In the genomic region with DNA sequence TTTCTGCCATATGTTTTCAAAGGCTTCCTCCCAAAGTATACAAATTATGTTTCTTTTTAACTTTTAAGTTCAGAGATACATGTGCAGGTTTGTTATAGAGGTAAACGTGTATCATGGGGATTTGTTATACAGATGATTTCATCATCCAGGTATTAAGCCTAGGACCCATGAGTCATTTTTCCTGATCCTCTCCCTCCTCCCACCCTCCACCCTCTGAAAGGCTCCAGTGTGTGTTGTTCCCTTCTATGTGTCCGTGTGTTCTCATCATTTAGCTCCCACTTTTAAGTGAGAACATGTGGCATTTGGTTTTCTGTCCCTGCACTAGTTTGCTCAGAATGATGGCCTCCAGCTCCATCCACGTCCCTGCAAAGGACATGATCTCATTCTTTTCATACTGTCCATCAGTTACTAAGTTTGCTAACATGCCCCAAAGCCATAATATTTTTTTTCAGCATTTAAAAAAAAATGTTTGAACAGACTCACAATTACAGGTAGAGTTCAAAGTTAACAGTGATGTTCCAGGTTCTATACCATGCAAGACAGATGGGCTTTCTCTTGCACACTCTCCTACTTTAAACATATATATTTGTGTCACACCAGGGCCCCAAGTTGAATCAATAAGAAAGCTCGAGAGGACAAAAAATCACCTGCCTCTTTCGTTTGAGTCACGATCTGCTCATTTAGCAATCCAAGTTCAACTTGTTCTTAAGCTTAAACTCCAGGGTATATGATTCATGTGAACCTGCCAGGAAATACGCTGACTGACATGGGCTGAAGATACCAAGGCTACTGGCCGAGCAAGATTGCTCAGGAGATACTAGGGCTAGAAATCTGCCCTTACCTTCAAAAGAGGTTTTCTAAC, we compare ENCODE assay signal across 10 cellular contexts.
DNase-seq lines count a peak whose midpoint lies in the region; ATAC-seq, FAIRE-seq and TF ChIP-seq lines count a peak whose summit lies in the region.
"Had no signal": no experiment of that assay in that cellular context is flagged by ENCODE, and none has a peak within 500 bp of the region (broad histone marks: within the 10 kb centered on the region; RNA-seq: fewer than 3 reads in every experiment).

No MANE protein-coding gene starts in this region.

- no peaks in the 10 kb centered on the region for H3K36me3 ChIP-seq in keratinocyte (ENCODE audit: control insufficient read depth in 2 of 2, extremely low read depth in 1 of 2, insufficient read depth in 2 of 2, low read length in 2 of 2)

- dilution Hi-C loops in keratinocyte (cut with MboI; ENCODE audit: extremely low pct_ligation_motif_present, low sequenced_read_pairs): no loop called here

- H3K27ac ChIP-seq in 22Rv1: peak overlapping the region; percentile 58
- H3K27ac ChIP-seq in keratinocyte (ENCODE audit: control insufficient read depth, insufficient read depth, low read length): peak overlapping the region; percentile 98

- H3K9me3 Mint-ChIP-seq in activated T-helper 1 cell treated with anti-CD3 and anti-CD28 coated beads, Interleukin-12 subunit alpha, Interleukin-12 subunit beta, Interleukin-2, Interleukin-4 antibody, amounts not matched to agents 30 ng/mL and 10 ng/mL and 1 ng/mL, durations not matched to agents 14 hours and 24 hours and 36 hours: no peaks in the 10 kb centered on the region

- H3K4me3 Mint-ChIP-seq in activated T-helper 1 cell treated with anti-CD3 and anti-CD28 coated beads, Interleukin-12 subunit alpha, Interleukin-12 subunit beta, Interleukin-2, Interleukin-4 antibody, amounts not matched to agents 30 ng/mL and 10 ng/mL and 1 ng/mL, durations not matched to agents 14 hours and 24 hours and 36 hours: no peak overlapping the region

- POLR2A ChIA-PET in GM10248 (lab: Yijun Ruan, JAX): no interaction called here

- peak overlapping the region; percentile 9 for H3K27ac Mint-ChIP-seq in activated T-helper 1 cell treated with anti-CD3 and anti-CD28 coated beads, Interleukin-12 subunit alpha, Interleukin-12 subunit beta, Interleukin-2, Interleukin-4 antibody, amounts not matched to agents 30 ng/mL and 10 ng/mL and 1 ng/mL, durations not matched to agents 14 hours and 24 hours and 36 hours

- peak overlapping the region in 2 of 3 experiments; percentile 24 to 30 for H3K4me3 ChIP-seq in keratinocyte (ENCODE audit: control insufficient read depth in 2 of 3, extremely low read depth in 1 of 3, insufficient read depth in 2 of 3, low read depth in 1 of 3, low read length in 3 of 3)

- H3K4me1 ChIP-seq in keratinocyte (ENCODE audit: control insufficient read depth, extremely low read depth, insufficient read depth, low read length): peaks cover 35% of the 10 kb centered on the region

- H4K20me1 ChIP-seq in keratinocyte (ENCODE audit: control insufficient read depth, extremely low read depth, insufficient read depth, low read length): no peaks in the 10 kb centered on the region

- no peak for ATAC-seq in left ventricle myocardium superior

- no peaks in the 10 kb centered on the region for H3K9me1 ChIP-seq in keratinocyte (ENCODE audit: control insufficient read depth, extremely low read depth, insufficient read depth, low read length)

- CTCF ChIA-PET in GM10248 (lab: Yijun Ruan, JAX): interaction anchor here (1.1 to 3.2 kb wide), 7 partner anchors 11 to 202 kb away, joined by 3 to 14 read pairs (median 5); no protein-coding TSS in a partner anchor

- FAIRE-seq in keratinocyte (lab: Jason Lieb, UNC): peak; percentile 93

- no peaks in the 10 kb centered on the region for H3K9me3 ChIP-seq in keratinocyte (ENCODE audit: control insufficient read depth, low read depth, low read length)

- no peaks in the 10 kb centered on the region for H3K79me2 ChIP-seq in keratinocyte (ENCODE audit: control insufficient read depth, insufficient read depth, low read length)

- H3K27me3 Mint-ChIP-seq in activated T-helper 1 cell treated with anti-CD3 and anti-CD28 coated beads, Interleukin-12 subunit alpha, Interleukin-12 subunit beta, Interleukin-2, Interleukin-4 antibody, amounts not matched to agents 30 ng/mL and 10 ng/mL and 1 ng/mL, durations not matched to agents 14 hours and 24 hours and 36 hours (ENCODE audit: insufficient read depth): no peaks in the 10 kb centered on the region

- DNase-seq in HPDE6-E6E7 (ENCODE audit: extremely low spot score) (peak; percentile 81), keratinocyte (ENCODE audit: low read depth, low spot score) (peak; percentile 89), left ventricle myocardium superior (no peak), GM10248 (ENCODE audit: extremely low spot score) (no peak), NCI-H187 treated with DMSO at 0.1 percent for 48 hours (lab: John Stamatoyannopoulos, UW) (no peak), HuH-7 (ENCODE audit: low spot score) (no peak)
- DNase-seq in activated T-helper 1 cell treated with anti-CD3 and anti-CD28 coated beads, Interleukin-12 subunit alpha, Interleukin-12 subunit beta, Interleukin-2, Interleukin-4 antibody, amounts not matched to agents 30 ng/mL and 10 ng/mL and 1 ng/mL, durations not matched to agents 14 hours and 24 hours and 36 hours (ENCODE audit: low spot score): no peak
- DNase-seq: NCI-H2081, T-helper 9 cell had no signal

- H3K4me2 ChIP-seq in keratinocyte (ENCODE audit: control insufficient read depth, extremely low read depth, insufficient read depth, low read depth, low read length): peak overlapping the region; percentile 83

- intact Hi-C loops in activated T-helper 1 cell treated with anti-CD3 and anti-CD28 coated beads, Interleukin-12 subunit alpha, Interleukin-12 subunit beta, Interleukin-2, Interleukin-4 antibody, amounts not matched to agents 30 ng/mL and 10 ng/mL and 1 ng/mL, durations not matched to agents 14 hours and 24 hours and 36 hours (cut with micrococcal nuclease): loop anchor here (5.0 kb wide), 2 partner anchors 38 to 78 kb away; a partner anchor contains a TSS
- intact Hi-C loops in left ventricle myocardium superior (cut with micrococcal nuclease): no loop called here

- H3K36me3 Mint-ChIP-seq in activated T-helper 1 cell treated with anti-CD3 and anti-CD28 coated beads, Interleukin-12 subunit alpha, Interleukin-12 subunit beta, Interleukin-2, Interleukin-4 antibody, amounts not matched to agents 30 ng/mL and 10 ng/mL and 1 ng/mL, durations not matched to agents 14 hours and 24 hours and 36 hours (ENCODE audit: low read depth): peaks cover 4% of the 10 kb centered on the region

- peak overlapping the region; percentile 75 for H3K9ac ChIP-seq in keratinocyte (ENCODE audit: control insufficient read depth, extremely low read depth, insufficient read depth, low read length)

- peaks cover 24% of the 10 kb centered on the region for H3K4me1 Mint-ChIP-seq in activated T-helper 1 cell treated with anti-CD3 and anti-CD28 coated beads, Interleukin-12 subunit alpha, Interleukin-12 subunit beta, Interleukin-2, Interleukin-4 antibody, amounts not matched to agents 30 ng/mL and 10 ng/mL and 1 ng/mL, durations not matched to agents 14 hours and 24 hours and 36 hours (ENCODE audit: low read depth)

- TF ChIP-seq CTCF in 22Rv1 (IDR thresholded peaks at IDR 0.05) (no peak), keratinocyte (optimal IDR thresholded peaks at IDR 0.05 in 1 of 3, IDR thresholded peaks at IDR 0.05 in 1 of 3, conservative IDR thresholded peaks at IDR 0.05 in 1 of 3; ENCODE audit: extremely low read depth in 1 of 3, insufficient read depth in 2 of 3, low read length in 3 of 3) (no peak), GM10248 (IDR thresholded peaks at IDR 0.05; ENCODE audit: control extremely low read depth, extremely low read depth, low read depth, missing control alignments) (no peak)

- H2AFZ ChIP-seq in keratinocyte (ENCODE audit: control insufficient read depth, low read length): peak overlapping the region; percentile 40

- H3K27me3 ChIP-seq in keratinocyte (ENCODE audit: control insufficient read depth, extremely low read depth, insufficient read depth, low read length): no peaks in the 10 kb centered on the region

Comparison
In these comparisons a context has a peak if more than half of its experiments do, and no peak if none do; other contexts are left out.
1. DNase-seq: peak in HPDE6-E6E7 (single experiment) and keratinocyte (single experiment); none in activated T-helper 1 cell treated with anti-CD3 and anti-CD28 coated beads, Interleukin-12 subunit alpha, Interleukin-12 subunit beta, Interleukin-2, Interleukin-4 antibody, amounts not matched to agents 30 ng/mL and 10 ng/mL and 1 ng/mL, durations not matched to agents 14 hours and 24 hours and 36 hours (single experiment), left ventricle myocardium superior (single experiment), GM10248 (single experiment), NCI-H187 treated with DMSO at 0.1 percent for 48 hours (single experiment) and HuH-7 (single experiment).